Comparison of ENCODE assay signal across 21 cellular contexts in the genomic region with DNA sequence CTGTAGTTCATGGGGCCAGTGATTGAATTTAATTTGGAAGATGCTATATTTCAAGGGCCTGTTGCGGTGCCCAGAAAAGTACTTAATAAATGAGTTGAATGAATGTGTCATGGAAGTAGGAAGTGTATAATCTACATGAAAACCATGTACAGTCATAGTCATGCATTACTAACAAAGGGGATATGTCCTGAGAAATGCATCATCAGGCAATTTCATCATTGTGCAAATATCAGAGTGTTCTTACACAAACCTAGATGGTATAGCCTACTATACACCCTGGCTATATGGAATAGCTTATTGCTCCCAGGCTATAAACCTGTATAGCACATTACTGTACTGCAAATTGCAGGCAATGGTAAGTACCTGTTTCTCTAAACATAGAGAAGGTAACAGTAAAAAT. TPM values are rescaled to one million over a fixed set of nuclear protein-coding genes. Genes with fewer than 3 reads are reported as not detected.
DNase-seq lines count a peak whose midpoint lies in the region; ATAC-seq and TF ChIP-seq lines count a peak whose summit lies in the region.
"Had no signal": no experiment of that assay in that cellular context is flagged by ENCODE, and none has a peak within 500 bp of the region (broad histone marks: within the 10 kb centered on the region; RNA-seq: fewer than 3 reads in every experiment).

No MANE protein-coding gene starts in this region.

- H3K36me3 ChIP-seq in brain microvascular endothelial cell (replicated peaks) = no peaks in the 10 kb centered on the region
- H3K36me3 ChIP-seq: pancreas had no signal

- TF ChIP-seq CTCF in AG10803 (conservative IDR thresholded peaks at IDR 0.05; ENCODE audit: low read length) (no peak), brain microvascular endothelial cell (IDR thresholded peaks at IDR 0.05; ENCODE audit: low read depth, low read length, missing control alignments) (no peak), foreskin keratinocyte (conservative IDR thresholded peaks at IDR 0.05) (no peak)

- H3K27ac ChIP-seq in brain microvascular endothelial cell (no peak overlapping the region), foreskin keratinocyte (no peak overlapping the region)
- H3K27ac ChIP-seq: BLaER1, pancreas, tibial nerve, VCaP had no signal

- ATAC-seq in foreskin keratinocyte = peak; percentile 97
- no peak for ATAC-seq in GM18873 (IDR thresholded peaks at IDR 0.05; ENCODE audit: low FRiP score, unreplicated experiment)
- ATAC-seq in HG02884 (IDR thresholded peaks at IDR 0.05; ENCODE audit: unreplicated experiment) = no peak
- ATAC-seq: activated CD8-positive, alpha-beta T cell treated with anti-CD3 and anti-CD28 coated beads, Interleukin-2, amount 10 ng/mL, durations not matched to agents 7 days and 5 days; pancreas had no signal

- DNase-seq in AG10803 (ENCODE audit: low read depth) = peak; percentile 24
- DNase-seq in HPDE6-E6E7 (ENCODE audit: extremely low spot score) = peak; percentile 45
- DNase-seq in brain microvascular endothelial cell = peak; percentile 54
- peak; percentile 74 to 86 for DNase-seq in foreskin keratinocyte
- no peak for DNase-seq in cerebellum (ENCODE audit: low spot score)
- no peak for DNase-seq in globus pallidus (ENCODE audit: low spot score)
- DNase-seq: activated CD8-positive, alpha-beta T cell treated with anti-CD3 and anti-CD28 coated beads, Interleukin-2, amount 10 ng/mL, durations not matched to agents 7 days and 5 days; anterior cingulate cortex; DMS 273 treated with DMSO at 0.1 percent for 48 hours; erythroblast; naive B cell; NCI-H2107; NCI-H69; pancreas; SW 1271 had no signal

- in situ Hi-C loops in brain microvascular endothelial cell (cut with HindIII; ENCODE audit: low pct_ligation_motif_present, low sequenced_read_pairs) = no loop called here

- no peak overlapping the region for H3K4me3 ChIP-seq in AG10803 (ENCODE audit: low read length)
- H3K4me3 ChIP-seq in brain microvascular endothelial cell (ENCODE audit: low read depth, low read length) = no peak overlapping the region
- H3K4me3 ChIP-seq: BLaER1, pancreas, smooth muscle cell, tibial nerve had no signal

- H3K27me3 ChIP-seq in brain microvascular endothelial cell (replicated peaks) (no peaks in the 10 kb centered on the region), foreskin keratinocyte (no peaks in the 10 kb centered on the region)
- H3K27me3 ChIP-seq: BLaER1, pancreas, tibial nerve had no signal

- peaks cover 4% of the 10 kb centered on the region for H3K4me1 ChIP-seq in foreskin keratinocyte
- H3K4me1 ChIP-seq: tibial nerve had no signal

RNA-seq across cellular contexts. Expression of gene MYO5C, which starts 10.7 kb away (rescaled TPM):
- total RNA-seq in foreskin keratinocyte (0.28 and 0.37 TPM in 2 replicates), cerebellum (10.4 TPM)
- polyA plus RNA-seq in foreskin keratinocyte = 0.08 and 0.28 TPM in 2 replicates

Comparison
In these comparisons a context has a peak if more than half of its experiments do, and no peak if none do; other contexts are left out.
1. DNase-seq: peak in AG10803 (single experiment), HPDE6-E6E7 (single experiment), brain microvascular endothelial cell (single experiment) and foreskin keratinocyte (2 of 2); none in cerebellum (single experiment) and globus pallidus (single experiment).